In the genomic region with DNA sequence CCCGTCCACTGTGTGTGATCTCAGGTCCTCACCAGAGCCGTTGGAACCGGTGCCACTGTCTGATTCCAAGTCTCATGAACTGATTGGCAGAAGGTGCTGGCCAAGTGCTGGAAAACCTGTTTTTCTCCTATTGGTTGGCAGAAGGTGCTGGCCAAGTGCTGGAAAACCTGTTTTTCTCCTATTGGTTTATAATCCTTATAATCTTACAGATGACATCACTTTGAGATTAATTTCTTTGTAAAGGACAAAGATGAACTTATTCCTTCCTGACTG, we compare ENCODE assay signal across 25 cellular contexts.
"Had no signal": no experiment of that assay in that cellular context is flagged by ENCODE, and none has a peak within 500 bp of the region (broad histone marks: within the 10 kb centered on the region; RNA-seq: fewer than 3 reads in every experiment).

No MANE protein-coding gene starts in this region.

- H3K4me3 Mint-ChIP-seq: activated CD4-positive, alpha-beta T cell treated with anti-CD3 and anti-CD28 coated beads for 36 hours; activated CD8-positive, alpha-beta memory T cell treated with anti-CD3 and anti-CD28 coated beads, Interleukin-2, amount 10 ng/mL, durations not matched to agents 7 days and 5 days; activated CD8-positive, alpha-beta T cell treated with anti-CD3 and anti-CD28 coated beads, Interleukin-2, amount 10 ng/mL, durations not matched to agents 7 days and 5 days; activated naive CD4-positive, alpha-beta T cell treated with anti-CD3 and anti-CD28 coated beads for 36 hours; naive B cell; nephron progenitor cell; T-helper 2 cell treated with Interferon-gamma antibody and Interleukin-4, amounts not matched to agents 5 μg/mL and 100 μg/mL, for 36 hours had no signal

- H3K4me1 ChIP-seq: breast epithelium, left ventricle myocardium inferior had no signal

- H3K9me3 Mint-ChIP-seq: activated naive CD4-positive, alpha-beta T cell treated with anti-CD3 and anti-CD28 coated beads for 36 hours; T-helper 2 cell treated with Interferon-gamma antibody and Interleukin-4, amounts not matched to agents 5 μg/mL and 100 μg/mL, for 36 hours had no signal

- DNase-seq: activated CD4-positive, alpha-beta T cell treated with anti-CD3 and anti-CD28 coated beads for 36 hours; activated CD4-positive, CD25-positive, alpha-beta regulatory T cell; activated CD8-positive, alpha-beta memory T cell treated with anti-CD3 and anti-CD28 coated beads, Interleukin-2, amount 10 ng/mL, durations not matched to agents 7 days and 5 days; activated CD8-positive, alpha-beta T cell treated with anti-CD3 and anti-CD28 coated beads, Interleukin-2, amount 10 ng/mL, durations not matched to agents 7 days and 5 days; activated naive CD4-positive, alpha-beta T cell treated with anti-CD3 and anti-CD28 coated beads for 36 hours; activated T-cell treated with anti-CD3 and anti-CD28 coated beads, Interleukin-2, amount 50 U/mL, for 48 hours; amniotic stem cell; central memory CD4-positive, alpha-beta T cell; dermis blood vessel endothelial cell; effector CD4-positive, alpha-beta T cell; esophagus squamous epithelium; kidney glomerular epithelial cell; left ventricle myocardium inferior; naive B cell; nephron progenitor cell; ovary; stimulated activated CD4-positive, alpha-beta T cell treated with anti-CD3 and anti-CD28 coated beads, Interleukin-2, amount 100 ng/mL, for 48 hours; stimulated activated naive CD4-positive, alpha-beta T cell treated with Interleukin-2 at 50 U/mL for 16 hours; T-helper 1 cell; trophoblast cell had no signal

- H3K27ac Mint-ChIP-seq: activated CD4-positive, alpha-beta T cell treated with anti-CD3 and anti-CD28 coated beads for 36 hours; activated CD8-positive, alpha-beta memory T cell treated with anti-CD3 and anti-CD28 coated beads, Interleukin-2, amount 10 ng/mL, durations not matched to agents 7 days and 5 days; activated CD8-positive, alpha-beta T cell treated with anti-CD3 and anti-CD28 coated beads, Interleukin-2, amount 10 ng/mL, durations not matched to agents 7 days and 5 days; activated naive CD4-positive, alpha-beta T cell treated with anti-CD3 and anti-CD28 coated beads for 36 hours; nephron progenitor cell; T-helper 2 cell treated with Interferon-gamma antibody and Interleukin-4, amounts not matched to agents 5 μg/mL and 100 μg/mL, for 36 hours had no signal

- H3K4me1 Mint-ChIP-seq: activated CD4-positive, alpha-beta T cell treated with anti-CD3 and anti-CD28 coated beads for 36 hours; naive B cell had no signal

- H3K27me3 Mint-ChIP-seq: activated CD8-positive, alpha-beta memory T cell treated with anti-CD3 and anti-CD28 coated beads, Interleukin-2, amount 10 ng/mL, durations not matched to agents 7 days and 5 days had no signal

- H3K27me3 ChIP-seq: neutrophil, ovary had no signal

- ATAC-seq: activated CD4-positive, alpha-beta T cell treated with anti-CD3 and anti-CD28 coated beads for 36 hours; activated CD8-positive, alpha-beta memory T cell treated with anti-CD3 and anti-CD28 coated beads, Interleukin-2, amount 10 ng/mL, durations not matched to agents 7 days and 5 days; activated CD8-positive, alpha-beta T cell treated with anti-CD3 and anti-CD28 coated beads, Interleukin-2, amount 10 ng/mL, durations not matched to agents 7 days and 5 days; right cardiac atrium had no signal

- H3K36me3 ChIP-seq: breast epithelium, esophagus squamous epithelium, left ventricle myocardium inferior, neutrophil, ovary had no signal

- H3K27ac ChIP-seq: esophagus squamous epithelium, left ventricle myocardium inferior, neutrophil, ovary had no signal

- H3K36me3 Mint-ChIP-seq: activated CD8-positive, alpha-beta memory T cell treated with anti-CD3 and anti-CD28 coated beads, Interleukin-2, amount 10 ng/mL, durations not matched to agents 7 days and 5 days; naive B cell had no signal

- H3K9me3 ChIP-seq: breast epithelium, neutrophil, ovary had no signal

- H3K4me3 ChIP-seq: breast epithelium, esophagus squamous epithelium, left ventricle myocardium inferior, lung, ovary had no signal
